15 cellular contexts compared by ENCODE assay signal in the genomic region with DNA sequence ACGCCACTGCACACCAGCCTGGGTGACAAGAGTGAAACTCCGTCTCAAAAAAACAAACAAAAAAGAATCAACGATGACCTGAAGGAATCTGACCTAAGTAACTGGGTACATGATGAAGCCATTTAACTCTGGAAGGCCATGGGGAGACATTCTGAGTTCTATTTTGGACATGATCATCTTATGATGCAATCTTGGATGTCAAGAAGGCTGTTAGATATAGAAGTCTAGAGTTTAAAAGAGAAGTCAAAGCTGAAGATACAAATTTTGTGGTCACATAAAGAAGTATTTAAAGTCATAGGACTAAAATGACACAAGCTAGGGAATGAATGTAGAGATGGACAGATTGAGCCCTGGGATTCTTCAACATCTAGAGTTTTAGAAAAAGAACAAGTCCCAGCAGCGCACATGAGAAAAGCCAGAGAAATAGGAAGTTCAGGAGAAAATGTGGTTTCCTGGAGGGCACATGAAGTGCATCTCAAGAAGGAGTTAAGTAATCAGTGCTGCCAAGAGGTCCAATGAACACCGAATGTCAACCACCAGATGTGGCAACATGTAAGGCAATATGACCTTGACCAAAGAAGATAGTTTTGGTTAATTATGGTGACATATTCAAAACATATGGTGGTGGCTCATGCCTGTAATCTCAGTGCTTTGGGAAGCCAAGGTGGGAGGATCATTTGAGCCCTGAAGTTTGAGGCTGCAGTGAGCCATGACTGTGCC. TPM values are rescaled to one million over a fixed set of nuclear protein-coding genes. Genes with fewer than 3 reads are reported as not detected.
A peak's percentile ranks its signal among the peaks of the same experiment; 100 is the strongest.
DNase-seq lines count a peak whose midpoint lies in the region; ATAC-seq, FAIRE-seq and TF ChIP-seq lines count a peak whose summit lies in the region.
"Had no signal": no experiment of that assay in that cellular context is flagged by ENCODE, and none has a peak within 500 bp of the region (broad histone marks: within the 10 kb centered on the region; RNA-seq: fewer than 3 reads in every experiment).

No MANE protein-coding gene starts in this region.

- TF ChIP-seq CTCF in AG09319 (IDR thresholded peaks at IDR 0.05; ENCODE audit: low read depth, low read length) (no peak), OCI-LY3 (IDR thresholded peaks at IDR 0.05; ENCODE audit: low read depth, low read length) (no peak), H1 (IDR thresholded peaks at IDR 0.05; ENCODE audit: control extremely low read depth in 1 of 3, insufficient read depth in 1 of 3, low read depth in 1 of 3, low read length in 3 of 3) (no peak)

- no peak overlapping the region for H2AFZ ChIP-seq in OCI-LY3 (ENCODE audit: low read depth, low read length)
- H2AFZ ChIP-seq in H1 (ENCODE audit: low read length): no peak overlapping the region

- H2BK15ac ChIP-seq in H1 (ENCODE audit: low read length): no peak overlapping the region

- H3K4me2 ChIP-seq in OCI-LY3 (ENCODE audit: low read length): peak overlapping the region; percentile 1; the same call in 1 of the 2 replicates
- no peak overlapping the region for H3K4me2 ChIP-seq in H1 (ENCODE audit: insufficient read depth in 1 of 2, low read depth in 2 of 2, low read length in 2 of 2)

- CTCF ChIA-PET in H1 (lab: Charles Lee; ENCODE audit: partially characterized antibody): interaction anchor here (1.1 to 1.4 kb wide), 2 partner anchors 16 to 27 kb away, joined by 3 read pairs; partner anchors contain the start of gene ELK4

- no peak overlapping the region for H2BK120ac ChIP-seq in H1 (replicated peaks; ENCODE audit: low read depth, low read length)

- H2BK5ac ChIP-seq in H1 (ENCODE audit: low read depth, low read length): no peak overlapping the region

- TF ChIP-seq POLR2A in H1 (IDR thresholded peaks at IDR 0.05; ENCODE audit: control extremely low read depth in 1 of 2, low read depth in 2 of 2, low read length in 2 of 2): no peak

- H2BK20ac ChIP-seq in H1 (ENCODE audit: low read length): no peak overlapping the region

- H4K91ac ChIP-seq in H1 (replicated peaks; ENCODE audit: insufficient read length, low read length): no peak overlapping the region

- peaks cover 36% of the 10 kb centered on the region for H3K36me3 ChIP-seq in OCI-LY3 (replicated peaks; ENCODE audit: low read depth, low read length)
- peaks cover 0 to 13% (median 0%) of the 10 kb centered on the region in 4 experiments; a peak in 1 of 8 replicates for H3K36me3 ChIP-seq in H1 (ENCODE audit: control insufficient read depth in 2 of 4, insufficient read depth in 4 of 4, low read length in 3 of 4)
- H3K36me3 ChIP-seq in aorta (ENCODE audit: control insufficient read depth in 1 of 2, insufficient read depth in 2 of 2, low read length in 1 of 2): no peaks in the 10 kb centered on the region
- H3K36me3 ChIP-seq: adrenal gland had no signal

- intact Hi-C loops in aorta (cut with DNase I): no loop called here

- H2BK12ac ChIP-seq in H1 (ENCODE audit: low read depth, low read length): no peak overlapping the region

- no peak for TF ChIP-seq RAD21 in H1 (IDR thresholded peaks at IDR 0.05 in 1 of 2, conservative IDR thresholded peaks at IDR 0.05 in 1 of 2; ENCODE audit: low read depth in 2 of 2, low read length in 2 of 2)

- ATAC-seq in aorta (ENCODE audit: low FRiP score) (no peak), GM18861 (IDR thresholded peaks at IDR 0.05; ENCODE audit: unreplicated experiment) (no peak), GM18907 (IDR thresholded peaks at IDR 0.05; ENCODE audit: unreplicated experiment) (no peak)

- no peak overlapping the region for H2AK5ac ChIP-seq in H1 (ENCODE audit: low read depth, low read length)

- no peak overlapping the region for H3K18ac ChIP-seq in H1 (ENCODE audit: extremely low read depth, low read length)

- H4K20me1 ChIP-seq in OCI-LY3 (ENCODE audit: insufficient read depth, low read length) (peaks cover 30% of the 10 kb centered on the region), H1 (replicated peaks in 1 of 2; ENCODE audit: control insufficient read depth in 1 of 2, insufficient read depth in 2 of 2, low read length in 2 of 2) (peaks cover 0 to 6% of the 10 kb centered on the region in 2 experiments)

- no peak overlapping the region for H3K9ac ChIP-seq in OCI-LY3 (ENCODE audit: low read length)
- no peak overlapping the region for H3K9ac ChIP-seq in H1 (replicated peaks in 1 of 4; ENCODE audit: extremely low read depth in 1 of 4, low read depth in 3 of 4, low read length in 3 of 4)

- H3K4me3 ChIP-seq in OCI-LY3 (ENCODE audit: low read length) (no peak overlapping the region), H1 (ENCODE audit: extremely low read depth in 1 of 4, insufficient read depth in 2 of 4, low read depth in 3 of 4, low read length in 4 of 4) (no peak overlapping the region), aorta (ENCODE audit: low read length in 2 of 2) (no peak overlapping the region)
- H3K4me3 ChIP-seq: adrenal gland had no signal

- no peaks in the 10 kb centered on the region; the same call in 1 of the 2 replicates for H3K79me1 ChIP-seq in H1 (ENCODE audit: low read depth, low read length)

- H3K4ac ChIP-seq in H1 (replicated peaks; ENCODE audit: insufficient read length, low read depth, low read length): no peak overlapping the region

- POLR2A ChIA-PET in H1 (lab: Charles Lee; ENCODE audit: partially characterized antibody): interaction anchor here (0.6 kb wide), 1 partner anchor 61 kb away, joined by 4 read pairs; no protein-coding TSS in a partner anchor

- H3K27ac ChIP-seq in OCI-LY3 (ENCODE audit: low read length) (no peak overlapping the region), H1 (ENCODE audit: low read depth, low read length) (no peak overlapping the region), aorta (ENCODE audit: low read depth in 1 of 2, low read length in 2 of 2) (no peak overlapping the region)
- H3K27ac ChIP-seq: adrenal gland, RWPE1 had no signal

- H3K27me3 ChIP-seq in OCI-LY3 (ENCODE audit: low read depth, low read length): no peaks in the 10 kb centered on the region
- H3K27me3 ChIP-seq in H1 (replicated peaks in 1 of 4; ENCODE audit: control insufficient read depth in 3 of 4, extremely low read depth in 1 of 4, insufficient read depth in 3 of 4, low read length in 3 of 4): peaks cover 0 to 2% (median 0%) of the 10 kb centered on the region in 4 experiments; a peak in 1 of 7 replicates
- H3K27me3 ChIP-seq in aorta (ENCODE audit: control insufficient read depth in 1 of 2, insufficient read depth in 2 of 2, low read length in 1 of 2): no peaks in the 10 kb centered on the region
- H3K27me3 ChIP-seq: adrenal gland had no signal

- WGBS in H1 (ENCODE audit: extremely low coverage in 1 of 2, insufficient coverage in 1 of 2, insufficient read length in 1 of 2, insufficient replicate concordance in 2 of 2, low coverage in 1 of 2, low lambda C conversion rate in 2 of 2, missing lambda C conversion rate in 1 of 2), 2 experiments: 90% methylated on average over 5 of the region's 5 CpGs; no CpG with 5 or more reads in 1 of the 2 experiments
- WGBS in aorta, 2 donors: 93 to 95% methylated on average over 5 of the region's 5 CpGs

- H3K56ac ChIP-seq in H1 (replicated peaks; ENCODE audit: insufficient read length, low read depth, low read length): no peak overlapping the region

- DNase-seq in AG09319 (ENCODE audit: extremely low read depth, low read depth): peak; percentile 49
- peak; percentile 93 for DNase-seq in GF-D8 (lab: John Stamatoyannopoulos, UW)
- DNase-seq in H1 (ENCODE audit: low read depth in 1 of 2, low spot score in 2 of 2): no peak
- no peak for DNase-seq in aorta
- DNase-seq in DMS79 (lab: John Stamatoyannopoulos, UW): no peak
- DNase-seq: ACHN, NCI-H2107, nephron progenitor cell, T-helper 2 cell had no signal

- no peak overlapping the region for H3K14ac ChIP-seq in H1 (ENCODE audit: insufficient read length)

- H3K4me1 ChIP-seq in OCI-LY3 (ENCODE audit: low read length) (peaks cover 34% of the 10 kb centered on the region), H1 (replicated peaks in 1 of 4; ENCODE audit: control insufficient read depth in 3 of 4, insufficient read depth in 4 of 4, low read length in 3 of 4) (no peaks in the 10 kb centered on the region), aorta (ENCODE audit: control insufficient read depth in 1 of 2, insufficient read depth in 2 of 2, low read length in 2 of 2) (no peaks in the 10 kb centered on the region)

- no peak overlapping the region for H3K23ac ChIP-seq in H1 (ENCODE audit: insufficient read length)

- H3K79me2 ChIP-seq in OCI-LY3 (ENCODE audit: low read length) (peaks cover 19% of the 10 kb centered on the region), H1 (ENCODE audit: control insufficient read depth in 1 of 2, insufficient read depth in 2 of 2, low read length in 2 of 2) (no peaks in the 10 kb centered on the region)

- H3K9me3 ChIP-seq in OCI-LY3 (ENCODE audit: insufficient read depth, low read length) (no peaks in the 10 kb centered on the region), H1 (ENCODE audit: insufficient read depth in 2 of 2, low read depth in 1 of 2, low read length in 1 of 2) (no peaks in the 10 kb centered on the region), aorta (ENCODE audit: control insufficient read depth, low read length) (no peaks in the 10 kb centered on the region)
- H3K9me3 ChIP-seq: adrenal gland had no signal

- H4K5ac ChIP-seq in H1 (ENCODE audit: insufficient read length, low read depth, low read length): no peak overlapping the region

- no peak for TF ChIP-seq EP300 in H1 (IDR thresholded peaks at IDR 0.05; ENCODE audit: borderline replicate concordance in 1 of 2, low read depth in 2 of 2, low read length in 2 of 2)

- no peaks in the 10 kb centered on the region for H3K23me2 ChIP-seq in H1 (ENCODE audit: low read depth, low read length)

- peak overlapping the region; percentile 35; the same call in 1 of the 2 replicates for H4K8ac ChIP-seq in H1 (ENCODE audit: extremely low read depth, insufficient read depth, low read length)

- FAIRE-seq in H1 (lab: Jason Lieb, UNC): no peak
- FAIRE-seq: frontal cortex had no signal

TF ChIP-seq in H1, 55 proteins besides CTCF, POLR2A, EP300 and RAD21 (continues in another document):
- TF ChIP-seq SRF (IDR thresholded peaks at IDR 0.05; ENCODE audit: low read depth, low read length): no peak
- TF ChIP-seq MAFK (IDR thresholded peaks at IDR 0.05; ENCODE audit: low read depth, low read length): no peak
- TF ChIP-seq KDM1A (IDR thresholded peaks at IDR 0.05; ENCODE audit: borderline replicate concordance, low read length): no peak
- no peak for TF ChIP-seq NANOG (IDR thresholded peaks at IDR 0.05; ENCODE audit: insufficient read depth, low read depth, low read length, poor library complexity, severe bottlenecking)
- TF ChIP-seq TCF12 (IDR thresholded peaks at IDR 0.05; ENCODE audit: low read depth, low read length): no peak

RNA-seq across cellular contexts. Expression of gene ELK4, which starts 26.8 kb away (rescaled TPM):
- 23.3 and 26.3 TPM in 2 replicates for total RNA-seq in H1 (2021; fragmentation: NEBNext Ultra II Directional; extraction: Animal tissue kit (Norgen Biotek cat#: 25700))
- 2.5 and 2.9 TPM in 2 replicates for polyA plus RNA-seq in H1 (2011; rRNA removed)
- polyA plus RNA-seq in H1 (2011; cell fraction: cytosol; rRNA removed): 4.0 TPM
- polyA plus RNA-seq in H1 (2011; cell fraction: nucleus; rRNA removed): 4.1 TPM
- 4.2 to 7.4 TPM (median 5.9 TPM) in 4 replicates for polyA plus RNA-seq in H1 (2012, experiment 1 of 2)
- 1.6 TPM for polyA plus RNA-seq in H1 (2012, experiment 2 of 2)
- polyA plus RNA-seq in H1 (2013, experiment 1 of 2): 9.6 TPM
- 8.7 TPM for polyA plus RNA-seq in H1 (2013, experiment 2 of 2)
- 11.5 and 11.6 TPM in 2 replicates for polyA minus RNA-seq in H1 (2011; rRNA and poly(A)+ RNA removed)
- 6.1 TPM for polyA minus RNA-seq in H1 (2011; cell fraction: cytosol; rRNA and poly(A)+ RNA removed)
- polyA minus RNA-seq in H1 (2011; cell fraction: nucleus; rRNA and poly(A)+ RNA removed): 13.7 TPM
- 10 to 100 TPM; 66.1 to 90.4 TPM for total RNA-seq in aorta
- polyA plus RNA-seq in aorta: 1 to 10 TPM; 6.0 to 6.5 TPM

Comparison
In these comparisons a context has a peak if more than half of its experiments do, and no peak if none do; other contexts are left out.
1. DNase-seq: peak in AG09319 (single experiment) and GF-D8 (single experiment); none in H1 (0 of 2), aorta (0 of 2) and DMS79 (single experiment).